16 cellular contexts compared by ENCODE assay signal in the genomic region with DNA sequence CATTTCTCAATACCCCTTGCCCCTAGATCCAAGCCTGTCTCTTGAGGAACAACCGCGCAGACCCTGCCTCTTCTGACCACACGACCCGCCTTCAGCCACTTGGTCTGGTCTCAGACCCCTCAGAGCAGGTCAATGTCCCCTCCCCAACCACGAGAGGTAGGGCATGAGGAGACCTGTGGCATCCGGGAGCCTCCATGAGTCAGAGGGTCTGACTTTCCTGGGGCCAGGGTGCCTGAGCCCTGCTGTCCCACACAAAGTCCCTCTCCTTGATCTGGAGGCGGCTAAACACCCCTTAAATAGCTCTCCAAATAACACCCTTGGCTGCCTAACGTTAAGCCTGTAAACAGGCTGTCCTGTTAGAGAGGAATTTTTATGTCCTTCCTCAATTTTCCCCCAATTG.
"Had no signal": no experiment of that assay in that cellular context is flagged by ENCODE, and none has a peak within 500 bp of the region (broad histone marks: within the 10 kb centered on the region; RNA-seq: fewer than 3 reads in every experiment).

No MANE protein-coding gene starts in this region.

- H3K4me2 ChIP-seq: hepatocyte had no signal

- H2AFZ ChIP-seq: hepatocyte had no signal

- H3K79me2 ChIP-seq: hepatocyte had no signal

- H3K9me3 Mint-ChIP-seq: activated T-cell treated with anti-CD3 and anti-CD28 coated beads, Interleukin-2, amount 50 U/mL, for 72 hours; dendritic cell treated with granulocyte-macrophage colony-stimulating factor and Interleukin-4, amounts not matched to agents 40 ng/mL and 50 ng/mL, for 4 days; mesothelial cell of epicardium had no signal

- H3K36me3 Mint-ChIP-seq: mesothelial cell of epicardium had no signal

- H3K4me1 ChIP-seq: prostate gland had no signal

- DNase-seq: activated CD4-positive, alpha-beta T cell treated with anti-CD3 and anti-CD28 coated beads, Interleukin-2, amount 50 U/mL, for 1 hour; activated T-cell treated with anti-CD3 and anti-CD28 coated beads, Interleukin-2, amount 50 U/mL, for 72 hours; brain microvascular endothelial cell; cerebellar nuclear complex; erythroblast; kidney glomerular epithelial cell; occipital lobe; stimulated activated CD4-positive, alpha-beta T cell treated with anti-CD3 and anti-CD28 coated beads, Interleukin-2, amount 100 ng/mL, for 24 hours; stimulated activated naive CD4-positive, alpha-beta T cell; substantia nigra; transverse colon had no signal

- H3K4me3 Mint-ChIP-seq: activated T-cell treated with anti-CD3 and anti-CD28 coated beads, Interleukin-2, amount 50 U/mL, for 72 hours; dendritic cell treated with granulocyte-macrophage colony-stimulating factor and Interleukin-4, amounts not matched to agents 40 ng/mL and 50 ng/mL, for 4 days; mesothelial cell of epicardium had no signal

- H3K27ac Mint-ChIP-seq: dendritic cell treated with granulocyte-macrophage colony-stimulating factor and Interleukin-4, amounts not matched to agents 40 ng/mL and 50 ng/mL, for 4 days; mesothelial cell of epicardium had no signal

- H3K9me3 ChIP-seq: prostate gland, right lobe of liver, transverse colon had no signal

- H3K4me3 ChIP-seq: hepatocyte, prostate gland, right lobe of liver had no signal

- H3K27ac ChIP-seq: brain microvascular endothelial cell, hepatocyte, prostate gland, right lobe of liver, transverse colon had no signal

- H3K36me3 ChIP-seq: brain microvascular endothelial cell, prostate gland, right lobe of liver, transverse colon had no signal
